In the genomic region with DNA sequence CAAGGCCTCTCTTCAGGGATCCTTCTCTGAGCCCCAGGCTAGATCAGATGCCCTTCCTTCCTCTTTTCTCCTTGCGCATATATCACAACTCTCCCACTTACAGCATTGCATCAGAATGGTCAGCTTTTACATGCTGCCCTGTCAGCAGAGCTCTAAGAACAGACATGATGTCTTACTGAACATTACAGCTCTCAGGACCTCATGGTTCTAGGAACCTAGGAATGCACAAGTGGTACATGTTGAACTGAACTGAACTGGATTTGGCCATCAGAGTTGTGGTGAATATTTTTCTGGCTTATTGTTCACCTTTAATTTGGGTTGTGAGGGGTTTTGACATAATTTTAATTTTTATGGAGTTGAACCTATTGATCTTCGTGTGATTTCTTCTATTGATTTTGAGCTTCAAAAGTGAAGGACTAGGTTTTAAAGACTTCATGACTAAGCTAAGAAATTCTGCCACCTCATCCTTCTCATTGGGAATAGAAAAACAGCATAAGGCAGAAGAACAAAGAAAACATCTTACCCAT, we compare ENCODE assay signal across 10 cellular contexts. TPM values are rescaled to one million over a fixed set of nuclear protein-coding genes. Genes with fewer than 3 reads are reported as not detected.
DNase-seq lines count a peak whose midpoint lies in the region; ATAC-seq and TF ChIP-seq lines count a peak whose summit lies in the region.
"Had no signal": no experiment of that assay in that cellular context is flagged by ENCODE, and none has a peak within 500 bp of the region (broad histone marks: within the 10 kb centered on the region; RNA-seq: fewer than 3 reads in every experiment).

No MANE protein-coding gene starts in this region.

- DNase-seq in OCI-LY7 (ENCODE audit: low spot score) = peak; percentile 82
- peak; percentile 3 to 23 for DNase-seq in cardiac fibroblast (ENCODE audit: low read depth in 2 of 2)
- DNase-seq in nephron progenitor cell = no peak
- DNase-seq in Peyer's patch = no peak
- no peak for DNase-seq in left colon
- no peak for DNase-seq in NCI-H2171 treated with DMSO at 0.1 percent for 48 hours (lab: John Stamatoyannopoulos, UW)
- DNase-seq: GM23248, NCI-H1092 had no signal

- peaks cover 9% of the 10 kb centered on the region for H3K27me3 Mint-ChIP-seq in IgD-negative memory B cell
- H3K27me3 Mint-ChIP-seq in nephron progenitor cell (ENCODE audit: low read depth, poor library complexity) = no peaks in the 10 kb centered on the region

- no peaks in the 10 kb centered on the region for H3K27me3 ChIP-seq in Peyer's patch

- no peak for TF ChIP-seq POLR2A in Peyer's patch (IDR thresholded peaks at IDR 0.05)

- CTCF ChIA-PET in OCI-LY7 (lab: Charles Lee; ENCODE audit: unreplicated experiment) = interaction anchor here (0.7 to 1.4 kb wide), 4 partner anchors 16 to 63 kb away, joined by 3 to 4 read pairs (median 4); no protein-coding TSS in a partner anchor

- H3K4me1 ChIP-seq in OCI-LY7 (ENCODE audit: insufficient read depth, low read length, poor library complexity, severe bottlenecking) (peaks cover 98% of the 10 kb centered on the region), Peyer's patch (peaks cover 0 to 23% (median 8%) of the 10 kb centered on the region in 4 donors)

- peak overlapping the region; percentile 69 for H3K4me2 ChIP-seq in OCI-LY7 (ENCODE audit: low read length)

- peak overlapping the region in 2 of 3 donors; percentile 28 to 83 for H3K27ac Mint-ChIP-seq in IgD-negative memory B cell
- H3K27ac Mint-ChIP-seq in nephron progenitor cell = peak overlapping the region; percentile 6

- H3K4me3 ChIP-seq in OCI-LY7 (ENCODE audit: low read depth, low read length, poor library complexity, severe bottlenecking) (peak overlapping the region; percentile 49), cardiac fibroblast (replicated peaks in 1 of 2; ENCODE audit: low read depth in 2 of 2, low read length in 2 of 2) (no peak overlapping the region), Peyer's patch (no peak overlapping the region)
- H3K4me3 ChIP-seq: GM23248 had no signal

- no peaks in the 10 kb centered on the region for H3K9me2 ChIP-seq in OCI-LY7 (ENCODE audit: insufficient read depth, low read length)

- H3K79me2 ChIP-seq in OCI-LY7 (ENCODE audit: insufficient read depth, low read depth, low read length) = no peaks in the 10 kb centered on the region

- H3K4me3 Mint-ChIP-seq in IgD-negative memory B cell = peak overlapping the region in 3 of 4 donors; percentile 1 to 93 (median 83)
- peak overlapping the region; percentile 8 for H3K4me3 Mint-ChIP-seq in nephron progenitor cell

- H3K4me1 Mint-ChIP-seq in IgD-negative memory B cell = peaks cover 26 to 40% (median 27%) of the 10 kb centered on the region in 3 donors
- H3K4me1 Mint-ChIP-seq in nephron progenitor cell = peaks cover 77% of the 10 kb centered on the region

- POLR2A ChIA-PET in OCI-LY7 (lab: Charles Lee) = interaction anchor here (0.6 to 4.6 kb wide), 27 partner anchors 11 to 477 kb away, joined by 3 to 27 read pairs (median 4); no protein-coding TSS in a partner anchor

- H2AFZ ChIP-seq in OCI-LY7 (ENCODE audit: low read length) = peak overlapping the region; percentile 67
- H2AFZ ChIP-seq: GM23248 had no signal

- BruUV-seq in OCI-LY7 (replicated peaks; lab: Mats Ljungman, UMichigan) = no TSS peak

- TF ChIP-seq CTCF in OCI-LY7 (conservative IDR thresholded peaks at IDR 0.05; ENCODE audit: low read length) = no peak
- TF ChIP-seq CTCF in cardiac fibroblast (IDR thresholded peaks at IDR 0.05; ENCODE audit: low read depth, low read length) = no peak
- TF ChIP-seq CTCF in nephron progenitor cell (IDR thresholded peaks at IDR 0.05) = no peak
- TF ChIP-seq CTCF in Peyer's patch (IDR thresholded peaks at IDR 0.05) = no peak

- no peaks in the 10 kb centered on the region for H4K20me1 ChIP-seq in OCI-LY7 (ENCODE audit: insufficient read depth, low read length)

- H3K36me3 ChIP-seq in OCI-LY7 (ENCODE audit: insufficient read depth, low read length) (no peaks in the 10 kb centered on the region), Peyer's patch (no peaks in the 10 kb centered on the region)

- peak overlapping the region; percentile 95 for H3K27ac ChIP-seq in OCI-LY7 (ENCODE audit: low read depth, low read length, poor library complexity, severe bottlenecking)
- H3K27ac ChIP-seq in Peyer's patch = peak overlapping the region in 2 of 4 donors; percentile 21 to 58
- H3K27ac ChIP-seq: GM23248, VCaP had no signal

- no peaks in the 10 kb centered on the region for H3K36me3 Mint-ChIP-seq in IgD-negative memory B cell
- H3K36me3 Mint-ChIP-seq in nephron progenitor cell (ENCODE audit: low read depth) = no peaks in the 10 kb centered on the region

- H3K9me3 Mint-ChIP-seq in IgD-negative memory B cell = peaks cover 1 to 6% (median 3%) of the 10 kb centered on the region in 3 donors
- H3K9me3 Mint-ChIP-seq in nephron progenitor cell = no peaks in the 10 kb centered on the region

- ATAC-seq in left colon = no peak

- H3K9me3 ChIP-seq in OCI-LY7 (ENCODE audit: low read length) (no peaks in the 10 kb centered on the region; the same call in 1 of the 2 replicates), Peyer's patch (no peaks in the 10 kb centered on the region)

- intact Hi-C loops in OCI-LY7 (cut with micrococcal nuclease; ENCODE audit: unreplicated experiment) (loop anchor here (1.0 to 10.0 kb wide), 3 partner anchors 28 to 260 kb away; a partner anchor contains a TSS), left colon (cut with DNase I, micrococcal nuclease) (no loop called here)

RNA-seq across cellular contexts. Expression of a gene that starts 37.7 kb away (rescaled TPM):
- 0.19 TPM for polyA plus RNA-seq in IgD-negative memory B cell
- 0.03 and 0.38 TPM in 2 replicates for total RNA-seq in OCI-LY7 (2014; rRNA removed; shearing (Covaris generic))
- total RNA-seq in OCI-LY7 (2022) (not detected in 2 replicates), Peyer's patch (10 to 100 TPM; 26.4 to 53.8 (median 48.3) TPM), left colon (10 to 100 TPM; 86.7 to 87.0 TPM)

Comparison
In these comparisons a context has a peak if more than half of its experiments do, and no peak if none do; other contexts are left out.
1. DNase-seq: peak in OCI-LY7 (single experiment) and cardiac fibroblast (2 of 2); none in nephron progenitor cell (single experiment), Peyer's patch (0 of 3), left colon (0 of 2) and NCI-H2171 treated with DMSO at 0.1 percent for 48 hours (single experiment).
2. RNA of a gene that starts 37.7 kb away (total RNA-seq): 86.7 to 87.0 TPM in left colon and 26.4 to 53.8 TPM in Peyer's patch; 0.03 to 0.38 TPM in OCI-LY7; every median in the first group is over 10 times any median in the second.